8 cellular contexts compared by ENCODE assay signal in genomic region chr22:45318558-45319318, GRCh38. TPM values are rescaled to one million over a fixed set of nuclear protein-coding genes. Genes with fewer than 3 reads are reported as not detected.
DNase-seq lines count a peak whose midpoint lies in the region; ATAC-seq lines count a peak whose summit lies in the region.

No MANE protein-coding gene starts in this region.

- peaks cover 19% of the 10 kb centered on the region for H3K36me3 Mint-ChIP-seq in activated T-helper 1 cell treated with anti-CD3 and anti-CD28 coated beads, Interleukin-12 subunit alpha, Interleukin-12 subunit beta, Interleukin-2, Interleukin-4 antibody, amounts not matched to agents 30 ng/mL and 10 ng/mL and 1 ng/mL, durations not matched to agents 14 hours and 24 hours and 36 hours (ENCODE audit: low read depth)
- H3K36me3 Mint-ChIP-seq in immature natural killer cell, result peaks cover 3 to 12% (median 7%) of the 10 kb centered on the region in 3 donors

- DNase-seq in DMS 273 (lab: John Stamatoyannopoulos, UW; ENCODE audit: unreplicated experiment) (peak; percentile 32), DMS 273 treated with DMSO at 0.1 percent for 48 hours (lab: John Stamatoyannopoulos, UW) (no peak), immature natural killer cell (peak; percentile 81 to 85 (median 83)), mucosa of gallbladder (ENCODE audit: low spot score) (no peak)
- no peak for DNase-seq in Jurkat, Clone E6-1 (ENCODE audit: low read depth, low spot score)
- DNase-seq in activated T-helper 1 cell treated with anti-CD3 and anti-CD28 coated beads, Interleukin-12 subunit alpha, Interleukin-12 subunit beta, Interleukin-2, Interleukin-4 antibody, amounts not matched to agents 30 ng/mL and 10 ng/mL and 1 ng/mL, durations not matched to agents 14 hours and 24 hours and 36 hours (ENCODE audit: low spot score), result peak; percentile 48
- DNase-seq in stimulated activated naive CD4-positive, alpha-beta T cell (lab: John Stamatoyannopoulos, UW), result peak; percentile 58 to 79 (median 70)

- H3K9me3 Mint-ChIP-seq in activated T-helper 1 cell treated with anti-CD3 and anti-CD28 coated beads, Interleukin-12 subunit alpha, Interleukin-12 subunit beta, Interleukin-2, Interleukin-4 antibody, amounts not matched to agents 30 ng/mL and 10 ng/mL and 1 ng/mL, durations not matched to agents 14 hours and 24 hours and 36 hours, result no peaks in the 10 kb centered on the region
- H3K9me3 Mint-ChIP-seq in immature natural killer cell, result no peaks in the 10 kb centered on the region

- peak overlapping the region; percentile 30 for H3K4me3 ChIP-seq in Jurkat, Clone E6-1 (ENCODE audit: low read length)

- no peaks in the 10 kb centered on the region for H3K27me3 Mint-ChIP-seq in activated T-helper 1 cell treated with anti-CD3 and anti-CD28 coated beads, Interleukin-12 subunit alpha, Interleukin-12 subunit beta, Interleukin-2, Interleukin-4 antibody, amounts not matched to agents 30 ng/mL and 10 ng/mL and 1 ng/mL, durations not matched to agents 14 hours and 24 hours and 36 hours (ENCODE audit: insufficient read depth)
- H3K27me3 Mint-ChIP-seq in immature natural killer cell (ENCODE audit: low read depth in 3 of 3), result peaks cover 6 to 18% (median 11%) of the 10 kb centered on the region in 3 donors

- ATAC-seq in HG03039 (IDR thresholded peaks at IDR 0.05; ENCODE audit: unreplicated experiment), result no peak

- intact Hi-C loops in activated T-helper 1 cell treated with anti-CD3 and anti-CD28 coated beads, Interleukin-12 subunit alpha, Interleukin-12 subunit beta, Interleukin-2, Interleukin-4 antibody, amounts not matched to agents 30 ng/mL and 10 ng/mL and 1 ng/mL, durations not matched to agents 14 hours and 24 hours and 36 hours (cut with micrococcal nuclease), result loop anchor here (1.0 to 5.0 kb wide), 7 partner anchors 9 to 1356 kb away; partner anchors contain the start of genes FAM118A, RIBC2 and SMC1B

- H3K27ac Mint-ChIP-seq in activated T-helper 1 cell treated with anti-CD3 and anti-CD28 coated beads, Interleukin-12 subunit alpha, Interleukin-12 subunit beta, Interleukin-2, Interleukin-4 antibody, amounts not matched to agents 30 ng/mL and 10 ng/mL and 1 ng/mL, durations not matched to agents 14 hours and 24 hours and 36 hours, result peak overlapping the region; percentile 97
- H3K27ac Mint-ChIP-seq in immature natural killer cell, result peak overlapping the region; percentile 97 to 100 (median 99)

- peak overlapping the region; percentile 79 for H3K4me3 Mint-ChIP-seq in activated T-helper 1 cell treated with anti-CD3 and anti-CD28 coated beads, Interleukin-12 subunit alpha, Interleukin-12 subunit beta, Interleukin-2, Interleukin-4 antibody, amounts not matched to agents 30 ng/mL and 10 ng/mL and 1 ng/mL, durations not matched to agents 14 hours and 24 hours and 36 hours
- H3K4me3 Mint-ChIP-seq in immature natural killer cell, result peak overlapping the region; percentile 70 to 87 (median 81)

- H3K4me1 Mint-ChIP-seq in activated T-helper 1 cell treated with anti-CD3 and anti-CD28 coated beads, Interleukin-12 subunit alpha, Interleukin-12 subunit beta, Interleukin-2, Interleukin-4 antibody, amounts not matched to agents 30 ng/mL and 10 ng/mL and 1 ng/mL, durations not matched to agents 14 hours and 24 hours and 36 hours (ENCODE audit: low read depth), result peaks cover 74% of the 10 kb centered on the region
- peaks cover 29 to 34% of the 10 kb centered on the region in 2 donors for H3K4me1 Mint-ChIP-seq in immature natural killer cell

RNA-seq across cellular contexts. Expression of gene FAM118A, which starts 9.0 kb away (rescaled TPM):
- polyA plus RNA-seq in Jurkat, Clone E6-1 (2012; ENCODE audit: insufficient read depth, insufficient read length), result 29.1 TPM
- total RNA-seq in activated T-helper 1 cell treated with anti-CD3 and anti-CD28 coated beads, Interleukin-12 subunit alpha, Interleukin-12 subunit beta, Interleukin-2, Interleukin-4 antibody, amounts not matched to agents 30 ng/mL and 10 ng/mL and 1 ng/mL, durations not matched to agents 14 hours and 24 hours and 36 hours, result 30.7 and 38.6 TPM in 2 replicates
- polyA plus RNA-seq in immature natural killer cell, result 10 to 100 TPM; 10.6 to 33.9 (median 14.7) TPM
- 76.3 TPM for total RNA-seq in mucosa of gallbladder

RNA-seq across cellular contexts. Expression of gene UPK3A, which starts 34.0 kb away (rescaled TPM):
- polyA plus RNA-seq in Jurkat, Clone E6-1 (2012; ENCODE audit: insufficient read depth, insufficient read length), result not detected
- total RNA-seq in activated T-helper 1 cell treated with anti-CD3 and anti-CD28 coated beads, Interleukin-12 subunit alpha, Interleukin-12 subunit beta, Interleukin-2, Interleukin-4 antibody, amounts not matched to agents 30 ng/mL and 10 ng/mL and 1 ng/mL, durations not matched to agents 14 hours and 24 hours and 36 hours, result not detected in 2 replicates
- 1 to 10 TPM in 2 of 3 donors, not detected in 1; 2.7 to 6.4 TPM for polyA plus RNA-seq in immature natural killer cell
- total RNA-seq in mucosa of gallbladder, result 0.40 TPM

Comparison
In these comparisons a context has a peak if more than half of its experiments do, and no peak if none do; other contexts are left out.
1. DNase-seq: peak in DMS 273 (single experiment), activated T-helper 1 cell treated with anti-CD3 and anti-CD28 coated beads, Interleukin-12 subunit alpha, Interleukin-12 subunit beta, Interleukin-2, Interleukin-4 antibody, amounts not matched to agents 30 ng/mL and 10 ng/mL and 1 ng/mL, durations not matched to agents 14 hours and 24 hours and 36 hours (single experiment), immature natural killer cell (3 of 3) and stimulated activated naive CD4-positive, alpha-beta T cell (6 of 6); none in DMS 273 treated with DMSO at 0.1 percent for 48 hours (single experiment), Jurkat, Clone E6-1 (single experiment) and mucosa of gallbladder (single experiment).